Comparison of ENCODE assay signal across 26 cellular contexts in genomic region chr12:57179331-57180086, GRCh38. TPM values are rescaled to one million over a fixed set of nuclear protein-coding genes. Genes with fewer than 3 reads are reported as not detected.
"Had no signal": no experiment of that assay in that cellular context is flagged by ENCODE, and none has a peak within 500 bp of the region (broad histone marks: within the 10 kb centered on the region; RNA-seq: fewer than 3 reads in every experiment).

No MANE protein-coding gene starts in this region.

- H3K9me3 ChIP-seq: esophagus muscularis mucosa, gastrocnemius medialis, heart right ventricle, mucosa of descending colon, pancreas, right lobe of liver, testis, transverse colon had no signal

- H3K4me3 ChIP-seq: dorsolateral prefrontal cortex, esophagus muscularis mucosa, gastrocnemius medialis, heart right ventricle, mucosa of descending colon, pancreas, right lobe of liver, testis, transverse colon had no signal

- H3K9me3 Mint-ChIP-seq: naive thymus-derived CD8-positive, alpha-beta T cell; neural crest cell; stimulated activated memory B cell treated with anti-CD40 and anti-IgM and Interleukin-4, amounts not matched to agents 10 μg/mL and 1 μg/mL and 100 μg/mL, for 72 hours; stimulated activated naive CD8-positive, alpha-beta T cell treated with anti-CD3 and anti-CD28 coated beads, Interleukin-15, amount 100 ng/mL, for 72 hours had no signal

- H3K27me3 ChIP-seq: dorsolateral prefrontal cortex, esophagus muscularis mucosa, gastrocnemius medialis, heart right ventricle, pancreas, right lobe of liver, testis, transverse colon had no signal

- H3K36me3 ChIP-seq: gastrocnemius medialis, pancreas had no signal

- H3K4me1 ChIP-seq: gastrocnemius medialis, pancreas, right lobe of liver had no signal

- H3K27ac Mint-ChIP-seq: naive thymus-derived CD8-positive, alpha-beta T cell; progenitor cell of endocrine pancreas; stimulated activated memory B cell treated with anti-CD40 and anti-IgM and Interleukin-4, amounts not matched to agents 10 μg/mL and 1 μg/mL and 100 μg/mL, for 72 hours; stimulated activated naive CD8-positive, alpha-beta T cell treated with anti-CD3 and anti-CD28 coated beads, Interleukin-15, amount 100 ng/mL, for 72 hours had no signal

- H3K27ac ChIP-seq: epithelial cell of prostate, esophagus muscularis mucosa, gastrocnemius medialis, heart right ventricle, pancreas, right lobe of liver, testis, transverse colon had no signal

- H3K4me3 Mint-ChIP-seq: naive thymus-derived CD8-positive, alpha-beta T cell; neural crest cell; stimulated activated memory B cell treated with anti-CD40 and anti-IgM and Interleukin-4, amounts not matched to agents 10 μg/mL and 1 μg/mL and 100 μg/mL, for 72 hours; stimulated activated naive CD8-positive, alpha-beta T cell treated with anti-CD3 and anti-CD28 coated beads, Interleukin-15, amount 100 ng/mL, for 72 hours had no signal

- DNase-seq: cortex of kidney; dorsolateral prefrontal cortex; effector CD8-positive, alpha-beta T cell; gastrocnemius medialis; heart right ventricle; hypothalamus; kidney glomerular epithelial cell; naive thymus-derived CD8-positive, alpha-beta T cell; nucleus accumbens; stimulated activated CD4-positive, alpha-beta T cell treated with anti-CD3 and anti-CD28 coated beads, Interleukin-4, amount 100 ng/mL, for 1 hour; stimulated activated CD8-positive, alpha-beta memory T cell treated with anti-CD3 and anti-CD28 coated beads, Interleukin-4, amount 100 ng/mL, for 48 hours; stimulated activated naive CD8-positive, alpha-beta T cell treated with anti-CD3 and anti-CD28 coated beads, Interleukin-15, amount 100 ng/mL, for 72 hours; testis; transverse colon had no signal

- H3K27me3 Mint-ChIP-seq: naive thymus-derived CD8-positive, alpha-beta T cell; progenitor cell of endocrine pancreas; stimulated activated naive CD8-positive, alpha-beta T cell treated with anti-CD3 and anti-CD28 coated beads, Interleukin-15, amount 100 ng/mL, for 72 hours had no signal

- H3K36me3 Mint-ChIP-seq: naive thymus-derived CD8-positive, alpha-beta T cell; stimulated activated memory B cell treated with anti-CD40 and anti-IgM and Interleukin-4, amounts not matched to agents 10 μg/mL and 1 μg/mL and 100 μg/mL, for 72 hours had no signal

- ATAC-seq: gastrocnemius medialis; heart right ventricle; mucosa of descending colon; naive thymus-derived CD8-positive, alpha-beta T cell; pancreas; right lobe of liver; stimulated activated memory B cell treated with anti-CD40 and anti-IgM and Interleukin-4, amounts not matched to agents 10 μg/mL and 1 μg/mL and 100 μg/mL, for 72 hours; stimulated activated naive CD8-positive, alpha-beta T cell treated with anti-CD3 and anti-CD28 coated beads, Interleukin-15, amount 100 ng/mL, for 72 hours had no signal

RNA-seq across cellular contexts. Expression of gene LRP1-AS, which starts 32.1 kb away (rescaled TPM):
- total RNA-seq: esophagus muscularis mucosa; fibroblast of villous mesenchyme; gastrocnemius medialis; heart right ventricle; lower leg skin; mucosa of descending colon; naive thymus-derived CD8-positive, alpha-beta T cell; neural crest cell; pancreas; progenitor cell of endocrine pancreas; right lobe of liver; subcutaneous adipose tissue; testis; transverse colon; ureter had no signal
- polyA plus RNA-seq: heart right ventricle; naive thymus-derived CD8-positive, alpha-beta T cell; pancreas had no signal

RNA-seq across cellular contexts. Expression of gene NXPH4, which starts 37.1 kb away (rescaled TPM):
- total RNA-seq: esophagus muscularis mucosa, gastrocnemius medialis, subcutaneous adipose tissue, transverse colon, ureter had no signal
- polyA plus RNA-seq: naive thymus-derived CD8-positive, alpha-beta T cell had no signal
